In genomic region chr6:55954436-55954835, GRCh38 we compare ENCODE assay signal across 24 cellular contexts.
"Had no signal": no experiment of that assay in that cellular context is flagged by ENCODE, and none has a peak within 500 bp of the region (broad histone marks: within the 10 kb centered on the region; RNA-seq: fewer than 3 reads in every experiment).

No MANE protein-coding gene starts in this region.

- H3K36me3 ChIP-seq: neural progenitor cell, ovary, right lobe of liver, sigmoid colon, stomach, thoracic aorta, thyroid gland, tibial nerve, upper lobe of left lung, vagina had no signal

- H3K4me1 ChIP-seq: neural progenitor cell, parathyroid adenoma, psoas muscle, right lobe of liver, stomach, thyroid gland, upper lobe of left lung had no signal

- H3K27me3 ChIP-seq: neural progenitor cell, ovary, sigmoid colon, stomach, thyroid gland, tibial nerve, upper lobe of left lung, vagina had no signal

- DNase-seq: occipital lobe; ovary; posterior cingulate gyrus; psoas muscle; right cardiac atrium; right lobe of liver; sigmoid colon; small intestine; stimulated activated CD4-positive, alpha-beta T cell treated with anti-CD3 and anti-CD28 coated beads, Interleukin-15, amount 100 ng/mL, for 24 hours; stimulated activated CD4-positive, alpha-beta T cell treated with anti-CD3 and anti-CD28 coated beads, Interleukin-2, amount 100 ng/mL, for 24 hours; stimulated activated CD4-positive, alpha-beta T cell treated with anti-CD3 and anti-CD28 coated beads, Interleukin-2, amount 100 ng/mL, for 48 hours; stimulated activated CD4-positive, alpha-beta T cell treated with anti-CD3 and anti-CD28 coated beads, Interleukin-4, amount 100 ng/mL, for 24 hours; stimulated activated naive B cell treated with anti-CD40 and anti-IgM and Interleukin-4, amounts not matched to agents 10 μg/mL and 1 μg/mL and 100 μg/mL, for 72 hours; stimulated activated naive CD4-positive, alpha-beta T cell treated with Interleukin-2 at 50 U/mL for 16 hours; stomach; thyroid gland; trophoblast cell; upper lobe of left lung had no signal

- H3K4me3 ChIP-seq: neural progenitor cell, ovary, psoas muscle, right lobe of liver, sigmoid colon, stomach, thoracic aorta, thyroid gland, tibial nerve, upper lobe of left lung, vagina had no signal

- H3K9me3 ChIP-seq: ovary, psoas muscle, right lobe of liver, sigmoid colon, thoracic aorta, thyroid gland, upper lobe of left lung, vagina had no signal

- H3K27ac ChIP-seq: neural progenitor cell, ovary, parathyroid adenoma, psoas muscle, right lobe of liver, sigmoid colon, stomach, thoracic aorta, thyroid gland, tibial nerve, upper lobe of left lung, vagina had no signal

- ATAC-seq: psoas muscle; right cardiac atrium; right lobe of liver; stimulated activated effector memory CD8-positive, alpha-beta T cell treated with anti-CD3 and anti-CD28 coated beads, Interleukin-12 subunit alpha, Interleukin-12 subunit beta, amount 100 ng/mL, for 72 hours; stimulated activated naive B cell treated with anti-CD40 and anti-IgM and Interleukin-4, amounts not matched to agents 10 μg/mL and 1 μg/mL and 100 μg/mL, for 72 hours had no signal
